In the genomic region with DNA sequence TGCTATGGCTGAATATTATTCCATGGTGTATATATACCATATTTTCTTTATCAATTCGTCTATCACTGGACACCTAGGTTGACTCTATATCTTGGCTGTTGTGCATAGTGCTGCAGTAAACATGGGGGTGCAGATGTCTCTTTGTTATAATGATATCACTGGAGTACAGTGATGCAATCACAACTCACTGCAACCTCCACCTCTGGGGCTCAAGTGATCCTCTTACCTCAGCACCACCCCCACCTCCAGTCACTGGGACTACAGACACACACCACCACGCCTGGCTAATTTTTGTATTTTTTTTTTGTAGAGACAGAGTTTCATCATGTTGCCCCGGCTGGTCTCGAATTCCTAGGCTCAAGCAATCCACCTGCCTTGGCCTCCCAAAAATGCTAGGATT, we compare ENCODE assay signal across 12 cellular contexts. TPM values are rescaled to one million over a fixed set of nuclear protein-coding genes. Genes with fewer than 3 reads are reported as not detected.
DNase-seq lines count a peak whose midpoint lies in the region; ATAC-seq and TF ChIP-seq lines count a peak whose summit lies in the region.
"Had no signal": no experiment of that assay in that cellular context is flagged by ENCODE, and none has a peak within 500 bp of the region (broad histone marks: within the 10 kb centered on the region; RNA-seq: fewer than 3 reads in every experiment).

No MANE protein-coding gene starts in this region.

- no peak overlapping the region for H2BK5ac ChIP-seq in H9 (ENCODE audit: insufficient read length, low read length)

- no peak overlapping the region for H4K5ac ChIP-seq in H9 (ENCODE audit: insufficient read length, low read depth, low read length)

- H3K27ac ChIP-seq in cardiac muscle cell (peak overlapping the region; percentile 4), H9 (ENCODE audit: insufficient read length, low read depth, low read length) (no peak overlapping the region)
- H3K27ac ChIP-seq in naive thymus-derived CD4-positive, alpha-beta T cell (ENCODE audit: low read depth, low read length) = no peak overlapping the region
- H3K27ac ChIP-seq: BLaER1 treated with 17β-estradiol and CSF1 and Interleukin-3, amounts not matched to agents 10 nM and 100 nM; HL-60 had no signal

- H3K79me2 ChIP-seq in H9 (ENCODE audit: insufficient read depth, low read length) = peaks cover 16% of the 10 kb centered on the region; the same call in 1 of the 2 replicates

- H3K9me3 Mint-ChIP-seq in H9 = no peaks in the 10 kb centered on the region
- peaks cover 0 to 1% (median 0%) of the 10 kb centered on the region in 11 donors for H3K9me3 Mint-ChIP-seq in naive thymus-derived CD4-positive, alpha-beta T cell
- H3K9me3 Mint-ChIP-seq: CD4-positive, CD25-positive, alpha-beta regulatory T cell had no signal

- H3K56ac ChIP-seq in H9 (ENCODE audit: insufficient read length, low read depth, low read length) = no peak overlapping the region

- no peak overlapping the region for H3K14ac ChIP-seq in H9 (ENCODE audit: insufficient read depth, low read length)

- no peak overlapping the region for H3K4me2 ChIP-seq in H9 (ENCODE audit: insufficient read depth, insufficient read length, low read length)
- H3K4me2 ChIP-seq: BLaER1 treated with 17β-estradiol and CSF1 and Interleukin-3, amounts not matched to agents 10 nM and 100 nM had no signal

- no peak overlapping the region for H3K4me3 Mint-ChIP-seq in H9
- no peak overlapping the region for H3K4me3 Mint-ChIP-seq in naive thymus-derived CD4-positive, alpha-beta T cell
- H3K4me3 Mint-ChIP-seq: CD4-positive, CD25-positive, alpha-beta regulatory T cell had no signal

- H3K27me3 Mint-ChIP-seq in H9 (ENCODE audit: low read depth) = no peaks in the 10 kb centered on the region
- H3K27me3 Mint-ChIP-seq in naive thymus-derived CD4-positive, alpha-beta T cell = no peaks in the 10 kb centered on the region
- H3K27me3 Mint-ChIP-seq: CD4-positive, CD25-positive, alpha-beta regulatory T cell had no signal

- CTCF ChIA-PET in naive thymus-derived CD4-positive, alpha-beta T cell (lab: Charles Lee) = interaction anchor here (0.6 kb wide), 1 partner anchor 33 kb away, joined by 3 read pairs; no protein-coding TSS in a partner anchor

- no peaks in the 10 kb centered on the region for H3K23me2 ChIP-seq in H9 (ENCODE audit: insufficient read length, low read depth, low read length, poor library complexity, severe bottlenecking)

- H3T11ph ChIP-seq in H9 (ENCODE audit: low read length) = no peak overlapping the region

- H2BK120ac ChIP-seq in H9 (ENCODE audit: low read depth, low read length, poor library complexity, severe bottlenecking) = no peak overlapping the region

- H2AFZ ChIP-seq in H9 (ENCODE audit: low read length) = no peak overlapping the region

- no peak overlapping the region for H3K4me3 ChIP-seq in cardiac muscle cell
- H3K4me3 ChIP-seq in naive thymus-derived CD4-positive, alpha-beta T cell (ENCODE audit: low read length) = no peak overlapping the region
- H3K4me3 ChIP-seq: BLaER1 treated with 17β-estradiol and CSF1 and Interleukin-3, amounts not matched to agents 10 nM and 100 nM had no signal

- H3K9ac ChIP-seq in H9 (ENCODE audit: extremely low read depth, insufficient read length, low read length) = no peak overlapping the region
- H3K9ac ChIP-seq: BLaER1 treated with 17β-estradiol and CSF1 and Interleukin-3, amounts not matched to agents 10 nM and 100 nM had no signal

- H4K91ac ChIP-seq in H9 (ENCODE audit: insufficient read length, low read depth, low read length) = no peak overlapping the region

- peaks cover 29 to 34% of the 10 kb centered on the region in 2 experiments for H3K4me1 Mint-ChIP-seq in H9
- H3K4me1 Mint-ChIP-seq in naive thymus-derived CD4-positive, alpha-beta T cell = peaks cover 0 to 22% (median 13%) of the 10 kb centered on the region in 7 donors

- WGBS in H9 (ENCODE audit: extremely low coverage, insufficient read length, low lambda C conversion rate) = no CpG with 5 or more reads among the region's 4 CpGs

- no peaks in the 10 kb centered on the region for H4K20me1 ChIP-seq in H9 (ENCODE audit: control insufficient read depth, insufficient read depth, insufficient read length)

- no peak overlapping the region for H2BK20ac ChIP-seq in H9 (ENCODE audit: low read depth, low read length, poor library complexity, severe bottlenecking)

- H3K4ac ChIP-seq in H9 (ENCODE audit: low read depth, low read length) = no peak overlapping the region

- H2AK5ac ChIP-seq in H9 (ENCODE audit: insufficient read length, low read length) = no peak overlapping the region

- no peak overlapping the region for H2BK15ac ChIP-seq in H9 (ENCODE audit: low read depth, low read length)

- no peaks in the 10 kb centered on the region for H3K27me3 ChIP-seq in cardiac muscle cell
- H3K27me3 ChIP-seq in H9 (ENCODE audit: insufficient read depth, low read length) = no peaks in the 10 kb centered on the region
- no peaks in the 10 kb centered on the region for H3K27me3 ChIP-seq in naive thymus-derived CD4-positive, alpha-beta T cell (ENCODE audit: control insufficient read depth in 2 of 2, insufficient read depth in 2 of 2, low read length in 2 of 2)
- H3K27me3 ChIP-seq: BLaER1 treated with 17β-estradiol and CSF1 and Interleukin-3, amounts not matched to agents 10 nM and 100 nM had no signal

- peak overlapping the region; percentile 2 to 92 (median 50); a peak in 5 of 7 replicates for H3K27ac Mint-ChIP-seq in H9
- H3K27ac Mint-ChIP-seq in naive thymus-derived CD4-positive, alpha-beta T cell = no peak overlapping the region

- no peaks in the 10 kb centered on the region for H3K9me3 ChIP-seq in cardiac muscle cell (ENCODE audit: low read depth)
- H3K9me3 ChIP-seq in H9 (ENCODE audit: control insufficient read depth, low read depth, low read length) = no peaks in the 10 kb centered on the region
- no peaks in the 10 kb centered on the region for H3K9me3 ChIP-seq in naive thymus-derived CD4-positive, alpha-beta T cell (ENCODE audit: control insufficient read depth in 2 of 3, low read length in 3 of 3)
- H3K9me3 ChIP-seq: BLaER1 treated with 17β-estradiol and CSF1 and Interleukin-3, amounts not matched to agents 10 nM and 100 nM had no signal

- H3K36me3 ChIP-seq in cardiac muscle cell = peaks cover 14% of the 10 kb centered on the region
- H3K36me3 ChIP-seq in naive thymus-derived CD4-positive, alpha-beta T cell (ENCODE audit: control insufficient read depth in 2 of 3, insufficient read depth in 3 of 3, low read length in 3 of 3) = peaks cover 0 to 8% (median 6%) of the 10 kb centered on the region in 3 experiments

- POLR2A ChIA-PET in naive thymus-derived CD4-positive, alpha-beta T cell (lab: Charles Lee) = no interaction called here

- no peak for ATAC-seq in Right ventricle myocardium superior (ENCODE audit: poor library complexity)
- ATAC-seq in naive thymus-derived CD4-positive, alpha-beta T cell = no peak

- no peak overlapping the region for H3K23ac ChIP-seq in H9 (ENCODE audit: insufficient read length, low read depth, low read length)

- intact Hi-C loops in Right ventricle myocardium superior (cut with DNase I) = no loop called here
- intact Hi-C loops in naive thymus-derived CD4-positive, alpha-beta T cell (cut with micrococcal nuclease) = no loop called here

- peaks cover 39% of the 10 kb centered on the region for H3K4me1 ChIP-seq in cardiac muscle cell (ENCODE audit: low read depth)
- peaks cover 7% of the 10 kb centered on the region for H3K4me1 ChIP-seq in H9 (ENCODE audit: insufficient read depth, low read length)
- no peaks in the 10 kb centered on the region for H3K4me1 ChIP-seq in naive thymus-derived CD4-positive, alpha-beta T cell (ENCODE audit: control insufficient read depth in 2 of 2, insufficient read depth in 2 of 2, low read length in 2 of 2)
- H3K4me1 ChIP-seq: BLaER1 treated with 17β-estradiol and CSF1 and Interleukin-3, amounts not matched to agents 10 nM and 100 nM had no signal

- peaks cover 19 to 33% (median 21%) of the 10 kb centered on the region in 3 experiments for H3K36me3 Mint-ChIP-seq in H9 (ENCODE audit: insufficient read depth in 1 of 3, low read depth in 3 of 3)
- H3K36me3 Mint-ChIP-seq in naive thymus-derived CD4-positive, alpha-beta T cell = peaks cover 4 to 31% (median 13%) of the 10 kb centered on the region in 5 donors

- TF ChIP-seq CTCF in cardiac muscle cell (IDR thresholded peaks at IDR 0.05; ENCODE audit: low read depth, low read length) (no peak), H9 (conservative IDR thresholded peaks at IDR 0.05) (no peak)

- no peak for DNase-seq in cardiac muscle cell (ENCODE audit: low read depth in 1 of 2, low spot score in 1 of 2)
- DNase-seq in Right ventricle myocardium superior = no peak
- DNase-seq in H9 = no peak
- DNase-seq in kidney tubule cell (ENCODE audit: low spot score) = peak; percentile 4
- DNase-seq in naive thymus-derived CD4-positive, alpha-beta T cell = no peak
- no peak for DNase-seq in NCI-H1048 (lab: John Stamatoyannopoulos, UW)
- no peak for DNase-seq in retina
- DNase-seq: ACHN; CD4-positive, CD25-positive, alpha-beta regulatory T cell; DMS53 had no signal

- no peak overlapping the region for H4K8ac ChIP-seq in H9 (replicated peaks; ENCODE audit: insufficient read length, low read depth, low read length)

- no peak overlapping the region for H2BK12ac ChIP-seq in H9 (ENCODE audit: insufficient read length, low read depth, low read length)

- peaks cover 6% of the 10 kb centered on the region for H3K79me1 ChIP-seq in H9 (ENCODE audit: insufficient read depth, low read depth, low read length, poor library complexity, severe bottlenecking)

- H3K18ac ChIP-seq in H9 (ENCODE audit: insufficient read length, low read depth, low read length) = no peak overlapping the region

RNA-seq across cellular contexts. Expression of a gene that starts 15.6 kb away (rescaled TPM):
- total RNA-seq in cardiac muscle cell = 31.6 and 47.1 TPM in 2 replicates
- 33.4 and 46.1 TPM in 2 replicates for polyA plus RNA-seq in cardiac muscle cell
- total RNA-seq in Right ventricle myocardium superior = 167 TPM
- 56.7 and 58.3 TPM in 2 replicates for total RNA-seq in H9 (2021)
- total RNA-seq in naive thymus-derived CD4-positive, alpha-beta T cell = 10 to 100 TPM; 16.9 to 22.9 (median 22.7) TPM
- 10 to 100 TPM; 23.4 to 30.3 TPM for polyA plus RNA-seq in naive thymus-derived CD4-positive, alpha-beta T cell

Comparison
In these comparisons a context has a peak if more than half of its experiments do, and no peak if none do; other contexts are left out.
1. H3K27ac Mint-ChIP-seq: peak in H9 (3 of 3); none in naive thymus-derived CD4-positive, alpha-beta T cell (0 of 9).